ENCODE assay signal across 1 cellular context in the genomic region with DNA sequence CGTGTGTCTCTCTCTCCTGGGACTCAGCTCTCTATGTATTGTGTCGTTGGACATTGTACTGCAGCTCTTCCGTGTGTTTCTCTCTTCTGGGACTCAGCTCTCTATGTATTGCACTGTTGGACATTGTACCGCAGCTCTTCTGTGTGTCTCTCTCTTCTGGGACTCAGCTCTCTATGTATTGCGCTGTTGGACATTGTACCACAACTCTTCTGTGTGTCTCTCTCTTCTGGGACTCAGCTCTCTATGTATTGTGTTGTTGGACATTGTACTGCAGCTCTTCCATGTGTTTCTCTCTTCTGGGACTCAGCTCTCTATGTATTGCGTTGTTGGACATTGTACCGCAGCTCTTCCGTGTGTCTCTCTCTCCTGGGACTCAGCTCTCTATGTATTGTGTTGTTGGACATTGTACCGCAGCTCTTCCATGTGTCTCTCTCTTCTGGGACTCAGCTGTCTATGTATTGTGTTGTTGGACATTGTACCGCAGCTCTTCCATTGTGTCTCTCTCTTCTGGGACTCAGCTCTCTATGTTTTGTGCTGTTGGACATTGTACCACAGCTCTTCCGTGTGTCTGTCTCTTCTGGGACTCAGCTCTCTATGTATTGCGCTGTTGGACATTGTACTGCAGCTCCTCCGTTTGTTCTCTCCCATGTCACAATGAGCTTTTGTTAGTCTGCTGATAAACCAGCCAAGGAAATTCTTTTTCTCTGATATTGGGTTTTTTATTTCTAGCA.
TF ChIP-seq lines count a peak whose summit lies in the region.

No MANE protein-coding gene starts in this region.

TF ChIP-seq in HepG2, 621 proteins besides CTCF, POLR2A, EP300 and RAD21 (continued from another document and continues in another):
- TF ChIP-seq, protein P1, sequence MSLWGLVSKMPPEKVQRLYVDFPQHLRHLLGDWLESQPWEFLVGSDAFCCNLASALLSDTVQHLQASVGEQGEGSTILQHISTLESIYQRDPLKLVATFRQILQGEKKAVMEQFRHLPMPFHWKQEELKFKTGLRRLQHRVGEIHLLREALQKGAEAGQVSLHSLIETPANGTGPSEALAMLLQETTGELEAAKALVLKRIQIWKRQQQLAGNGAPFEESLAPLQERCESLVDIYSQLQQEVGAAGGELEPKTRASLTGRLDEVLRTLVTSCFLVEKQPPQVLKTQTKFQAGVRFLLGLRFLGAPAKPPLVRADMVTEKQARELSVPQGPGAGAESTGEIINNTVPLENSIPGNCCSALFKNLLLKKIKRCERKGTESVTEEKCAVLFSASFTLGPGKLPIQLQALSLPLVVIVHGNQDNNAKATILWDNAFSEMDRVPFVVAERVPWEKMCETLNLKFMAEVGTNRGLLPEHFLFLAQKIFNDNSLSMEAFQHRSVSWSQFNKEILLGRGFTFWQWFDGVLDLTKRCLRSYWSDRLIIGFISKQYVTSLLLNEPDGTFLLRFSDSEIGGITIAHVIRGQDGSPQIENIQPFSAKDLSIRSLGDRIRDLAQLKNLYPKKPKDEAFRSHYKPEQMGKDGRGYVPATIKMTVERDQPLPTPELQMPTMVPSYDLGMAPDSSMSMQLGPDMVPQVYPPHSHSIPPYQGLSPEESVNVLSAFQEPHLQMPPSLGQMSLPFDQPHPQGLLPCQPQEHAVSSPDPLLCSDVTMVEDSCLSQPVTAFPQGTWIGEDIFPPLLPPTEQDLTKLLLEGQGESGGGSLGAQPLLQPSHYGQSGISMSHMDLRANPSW (CRISPR knock-in tag; IDR thresholded peaks at IDR 0.05; ENCODE audit: borderline replicate concordance) = no peak
- TF ChIP-seq ZNF367 (CRISPR knock-in tag; IDR thresholded peaks at IDR 0.05; ENCODE audit: borderline replicate concordance) (no peak), ZKSCAN5 (CRISPR knock-in tag; IDR thresholded peaks at IDR 0.05) (0 out of 2 replicates have a peak, but pooled peaks have one; percentile 55), ZMYM3 (CRISPR knock-in tag; IDR thresholded peaks at IDR 0.05) (peak; percentile 66; the same call in 1 of the 2 replicates), CREB1 (IDR thresholded peaks at IDR 0.05) (peak; percentile 19; the same call in 1 of the 2 replicates), CREB1 (CRISPR knock-in tag; IDR thresholded peaks at IDR 0.05) (peak; percentile 75; the same call in 1 of the 2 replicates), REPIN1 (CRISPR knock-in tag; IDR thresholded peaks at IDR 0.05; ENCODE audit: borderline replicate concordance, low read depth) (peak; percentile 60; the same call in 1 of the 2 replicates), SP1 (IDR thresholded peaks at IDR 0.05) (no peak), SP1 (CRISPR knock-in tag; IDR thresholded peaks at IDR 0.05) (0 out of 2 replicates have a peak, but pooled peaks have one; percentile 8), MAZ (IDR thresholded peaks at IDR 0.05; ENCODE audit: borderline replicate concordance, low read depth, low read length) (no peak), MAZ (CRISPR knock-in tag; IDR thresholded peaks at IDR 0.05; ENCODE audit: low read depth) (no peak; the same call in 1 of the 2 replicates), PTBP1 (IDR thresholded peaks at IDR 0.05; ENCODE audit: low read depth, low read length, poor library complexity, severe bottlenecking) (no peak), ZNF432 (CRISPR knock-in tag; IDR thresholded peaks at IDR 0.05; ENCODE audit: borderline replicate concordance) (no peak), ZNF749 (CRISPR knock-in tag; IDR thresholded peaks at IDR 0.05; ENCODE audit: borderline replicate concordance) (no peak), MAFK (conservative IDR thresholded peaks at IDR 0.05 in 1 of 2, IDR thresholded peaks at IDR 0.05 in 1 of 2; ENCODE audit: low read length in 2 of 2) (no peak), ZNF557 (CRISPR knock-in tag; IDR thresholded peaks at IDR 0.05) (no peak), RBFOX2 (IDR thresholded peaks at IDR 0.05; ENCODE audit: low read depth, low read length) (no peak), SPEN (CRISPR knock-in tag; IDR thresholded peaks at IDR 0.05; ENCODE audit: low read depth) (peak; percentile 39; the same call in 1 of the 2 replicates), SUZ12 (IDR thresholded peaks at IDR 0.05; ENCODE audit: low read depth, low read length) (no peak), ZBTB7A (CRISPR knock-in tag; IDR thresholded peaks at IDR 0.05) (no peak), KLF13 (CRISPR knock-in tag; IDR thresholded peaks at IDR 0.05) (no peak), ZNF616 (CRISPR knock-in tag; IDR thresholded peaks at IDR 0.05; ENCODE audit: low read depth) (peak; percentile 41; the same call in 1 of the 2 replicates), SMYD3 (CRISPR knock-in tag; IDR thresholded peaks at IDR 0.05) (no peak), ZNF251 (CRISPR knock-in tag; IDR thresholded peaks at IDR 0.05) (no peak), THAP11 (CRISPR knock-in tag; IDR thresholded peaks at IDR 0.05) (peak; percentile 36; the same call in 1 of the 2 replicates), TARDBP (CRISPR knock-in tag; IDR thresholded peaks at IDR 0.05) (0 out of 2 replicates have a peak, but pooled peaks have one; percentile 15), ZIK1 (CRISPR knock-in tag; IDR thresholded peaks at IDR 0.05; ENCODE audit: borderline replicate concordance, low read depth) (no peak), CREM (IDR thresholded peaks at IDR 0.05) (peak; percentile 61; the same call in 1 of the 2 replicates), CREM (CRISPR knock-in tag; IDR thresholded peaks at IDR 0.05) (no peak), SIN3B (IDR thresholded peaks at IDR 0.05; ENCODE audit: low read length) (no peak), RFX1 (IDR thresholded peaks at IDR 0.05) (no peak), HNRNPK (IDR thresholded peaks at IDR 0.05; ENCODE audit: low read depth, low read length, poor library complexity, severe bottlenecking) (no peak), SMAD1 (CRISPR knock-in tag; IDR thresholded peaks at IDR 0.05; ENCODE audit: borderline replicate concordance, low read depth) (no peak), ZNF496 (CRISPR knock-in tag; IDR thresholded peaks at IDR 0.05; ENCODE audit: insufficient replicate concordance) (no peak), AGO1 (IDR thresholded peaks at IDR 0.05; ENCODE audit: low read depth, low read length, poor library complexity, severe bottlenecking) (no peak), TCF7L2 (IDR thresholded peaks at IDR 0.05; ENCODE audit: low read depth, low read length) (no peak), HDAC6 (IDR thresholded peaks at IDR 0.05; ENCODE audit: low read depth, low read length) (no peak), PAF1 (CRISPR knock-in tag; IDR thresholded peaks at IDR 0.05) (no peak), ZBTB3 (CRISPR knock-in tag; IDR thresholded peaks at IDR 0.05; ENCODE audit: borderline replicate concordance, low read depth) (no peak), ZFP82 (CRISPR knock-in tag; IDR thresholded peaks at IDR 0.05; ENCODE audit: borderline replicate concordance) (no peak), ZNF678 (CRISPR knock-in tag; IDR thresholded peaks at IDR 0.05) (no peak), JDP2 (CRISPR knock-in tag; IDR thresholded peaks at IDR 0.05; ENCODE audit: borderline replicate concordance) (no peak), CBX2 (IDR thresholded peaks at IDR 0.05; ENCODE audit: low read depth, low read length) (no peak), CBX2 (CRISPR knock-in tag; IDR thresholded peaks at IDR 0.05; ENCODE audit: low read depth) (no peak)
- TF ChIP-seq, protein P2, sequence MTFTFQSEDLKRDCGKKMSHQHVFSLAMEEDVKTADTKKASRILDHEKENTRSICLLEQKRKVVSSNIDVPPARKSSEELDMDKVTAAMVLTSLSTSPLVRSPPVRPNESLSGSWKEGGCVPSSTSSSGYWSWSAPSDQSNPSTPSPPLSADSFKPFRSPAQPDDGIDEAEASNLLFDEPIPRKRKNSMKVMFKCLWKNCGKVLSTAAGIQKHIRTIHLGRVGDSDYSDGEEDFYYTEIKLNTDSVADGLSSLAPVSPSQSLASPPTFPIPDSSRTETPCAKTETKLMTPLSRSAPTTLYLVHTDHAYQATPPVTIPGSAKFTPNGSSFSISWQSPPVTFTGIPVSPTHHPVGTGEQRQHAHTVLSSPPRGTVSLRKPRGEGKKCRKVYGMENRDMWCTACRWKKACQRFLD (CRISPR knock-in tag; IDR thresholded peaks at IDR 0.05; ENCODE audit: borderline replicate concordance) = no peak
- TF ChIP-seq, protein P3, sequence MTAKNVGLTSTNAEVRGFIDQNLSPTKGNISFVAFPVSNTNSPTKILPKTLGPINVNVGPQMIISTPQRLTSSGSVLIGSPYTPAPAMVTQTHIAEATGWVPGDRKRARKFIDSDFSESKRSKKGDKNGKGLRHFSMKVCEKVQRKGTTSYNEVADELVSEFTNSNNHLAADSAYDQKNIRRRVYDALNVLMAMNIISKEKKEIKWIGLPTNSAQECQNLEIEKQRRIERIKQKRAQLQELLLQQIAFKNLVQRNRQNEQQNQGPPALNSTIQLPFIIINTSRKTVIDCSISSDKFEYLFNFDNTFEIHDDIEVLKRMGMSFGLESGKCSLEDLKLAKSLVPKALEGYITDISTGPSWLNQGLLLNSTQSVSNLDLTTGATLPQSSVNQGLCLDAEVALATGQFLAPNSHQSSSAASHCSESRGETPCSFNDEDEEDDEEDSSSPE (CRISPR knock-in tag; IDR thresholded peaks at IDR 0.05) = no peak
- TF ChIP-seq, protein P4, sequence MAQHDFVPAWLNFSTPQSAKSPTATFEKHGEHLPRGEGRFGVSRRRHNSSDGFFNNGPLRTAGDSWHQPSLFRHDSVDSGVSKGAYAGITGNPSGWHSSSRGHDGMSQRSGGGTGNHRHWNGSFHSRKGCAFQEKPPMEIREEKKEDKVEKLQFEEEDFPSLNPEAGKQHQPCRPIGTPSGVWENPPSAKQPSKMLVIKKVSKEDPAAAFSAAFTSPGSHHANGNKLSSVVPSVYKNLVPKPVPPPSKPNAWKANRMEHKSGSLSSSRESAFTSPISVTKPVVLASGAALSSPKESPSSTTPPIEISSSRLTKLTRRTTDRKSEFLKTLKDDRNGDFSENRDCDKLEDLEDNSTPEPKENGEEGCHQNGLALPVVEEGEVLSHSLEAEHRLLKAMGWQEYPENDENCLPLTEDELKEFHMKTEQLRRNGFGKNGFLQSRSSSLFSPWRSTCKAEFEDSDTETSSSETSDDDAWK (CRISPR knock-in tag; IDR thresholded peaks at IDR 0.05) = no peak
- TF ChIP-seq, protein P5, sequence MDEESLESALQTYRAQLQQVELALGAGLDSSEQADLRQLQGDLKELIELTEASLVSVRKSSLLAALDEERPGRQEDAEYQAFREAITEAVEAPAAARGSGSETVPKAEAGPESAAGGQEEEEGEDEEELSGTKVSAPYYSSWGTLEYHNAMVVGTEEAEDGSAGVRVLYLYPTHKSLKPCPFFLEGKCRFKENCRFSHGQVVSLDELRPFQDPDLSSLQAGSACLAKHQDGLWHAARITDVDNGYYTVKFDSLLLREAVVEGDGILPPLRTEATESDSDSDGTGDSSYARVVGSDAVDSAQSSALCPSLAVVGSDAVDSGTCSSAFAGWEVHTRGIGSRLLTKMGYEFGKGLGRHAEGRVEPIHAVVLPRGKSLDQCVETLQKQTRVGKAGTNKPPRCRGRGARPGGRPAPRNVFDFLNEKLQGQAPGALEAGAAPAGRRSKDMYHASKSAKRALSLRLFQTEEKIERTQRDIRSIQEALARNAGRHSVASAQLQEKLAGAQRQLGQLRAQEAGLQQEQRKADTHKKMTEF (CRISPR knock-in tag; IDR thresholded peaks at IDR 0.05) = peak; percentile 71
- TF ChIP-seq, protein P6, sequence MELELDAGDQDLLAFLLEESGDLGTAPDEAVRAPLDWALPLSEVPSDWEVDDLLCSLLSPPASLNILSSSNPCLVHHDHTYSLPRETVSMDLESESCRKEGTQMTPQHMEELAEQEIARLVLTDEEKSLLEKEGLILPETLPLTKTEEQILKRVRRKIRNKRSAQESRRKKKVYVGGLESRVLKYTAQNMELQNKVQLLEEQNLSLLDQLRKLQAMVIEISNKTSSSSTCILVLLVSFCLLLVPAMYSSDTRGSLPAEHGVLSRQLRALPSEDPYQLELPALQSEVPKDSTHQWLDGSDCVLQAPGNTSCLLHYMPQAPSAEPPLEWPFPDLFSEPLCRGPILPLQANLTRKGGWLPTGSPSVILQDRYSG (CRISPR knock-in tag; IDR thresholded peaks at IDR 0.05) = no peak
- TF ChIP-seq, protein P7, sequence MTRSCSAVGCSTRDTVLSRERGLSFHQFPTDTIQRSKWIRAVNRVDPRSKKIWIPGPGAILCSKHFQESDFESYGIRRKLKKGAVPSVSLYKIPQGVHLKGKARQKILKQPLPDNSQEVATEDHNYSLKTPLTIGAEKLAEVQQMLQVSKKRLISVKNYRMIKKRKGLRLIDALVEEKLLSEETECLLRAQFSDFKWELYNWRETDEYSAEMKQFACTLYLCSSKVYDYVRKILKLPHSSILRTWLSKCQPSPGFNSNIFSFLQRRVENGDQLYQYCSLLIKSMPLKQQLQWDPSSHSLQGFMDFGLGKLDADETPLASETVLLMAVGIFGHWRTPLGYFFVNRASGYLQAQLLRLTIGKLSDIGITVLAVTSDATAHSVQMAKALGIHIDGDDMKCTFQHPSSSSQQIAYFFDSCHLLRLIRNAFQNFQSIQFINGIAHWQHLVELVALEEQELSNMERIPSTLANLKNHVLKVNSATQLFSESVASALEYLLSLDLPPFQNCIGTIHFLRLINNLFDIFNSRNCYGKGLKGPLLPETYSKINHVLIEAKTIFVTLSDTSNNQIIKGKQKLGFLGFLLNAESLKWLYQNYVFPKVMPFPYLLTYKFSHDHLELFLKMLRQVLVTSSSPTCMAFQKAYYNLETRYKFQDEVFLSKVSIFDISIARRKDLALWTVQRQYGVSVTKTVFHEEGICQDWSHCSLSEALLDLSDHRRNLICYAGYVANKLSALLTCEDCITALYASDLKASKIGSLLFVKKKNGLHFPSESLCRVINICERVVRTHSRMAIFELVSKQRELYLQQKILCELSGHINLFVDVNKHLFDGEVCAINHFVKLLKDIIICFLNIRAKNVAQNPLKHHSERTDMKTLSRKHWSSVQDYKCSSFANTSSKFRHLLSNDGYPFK (CRISPR knock-in tag; IDR thresholded peaks at IDR 0.05; ENCODE audit: borderline replicate concordance) = no peak
- TF ChIP-seq, protein P8, sequence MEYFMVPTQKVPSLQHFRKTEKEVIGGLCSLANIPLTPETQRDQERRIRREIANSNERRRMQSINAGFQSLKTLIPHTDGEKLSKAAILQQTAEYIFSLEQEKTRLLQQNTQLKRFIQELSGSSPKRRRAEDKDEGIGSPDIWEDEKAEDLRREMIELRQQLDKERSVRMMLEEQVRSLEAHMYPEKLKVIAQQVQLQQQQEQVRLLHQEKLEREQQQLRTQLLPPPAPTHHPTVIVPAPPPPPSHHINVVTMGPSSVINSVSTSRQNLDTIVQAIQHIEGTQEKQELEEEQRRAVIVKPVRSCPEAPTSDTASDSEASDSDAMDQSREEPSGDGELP (IDR thresholded peaks at IDR 0.05; ENCODE audit: borderline replicate concordance, low read depth) = peak; percentile 82; the same call in 1 of the 2 replicates
- TF ChIP-seq, protein P9, sequence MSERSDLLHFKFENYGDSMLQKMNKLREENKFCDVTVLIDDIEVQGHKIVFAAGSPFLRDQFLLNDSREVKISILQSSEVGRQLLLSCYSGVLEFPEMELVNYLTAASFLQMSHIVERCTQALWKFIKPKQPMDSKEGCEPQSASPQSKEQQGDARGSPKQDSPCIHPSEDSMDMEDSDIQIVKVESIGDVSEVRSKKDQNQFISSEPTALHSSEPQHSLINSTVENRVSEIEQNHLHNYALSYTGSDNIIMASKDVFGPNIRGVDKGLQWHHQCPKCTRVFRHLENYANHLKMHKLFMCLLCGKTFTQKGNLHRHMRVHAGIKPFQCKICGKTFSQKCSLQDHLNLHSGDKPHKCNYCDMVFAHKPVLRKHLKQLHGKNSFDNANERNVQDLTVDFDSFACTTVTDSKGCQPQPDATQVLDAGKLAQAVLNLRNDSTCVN (CRISPR knock-in tag; IDR thresholded peaks at IDR 0.05; ENCODE audit: borderline replicate concordance) = no peak
- TF ChIP-seq, protein P10, sequence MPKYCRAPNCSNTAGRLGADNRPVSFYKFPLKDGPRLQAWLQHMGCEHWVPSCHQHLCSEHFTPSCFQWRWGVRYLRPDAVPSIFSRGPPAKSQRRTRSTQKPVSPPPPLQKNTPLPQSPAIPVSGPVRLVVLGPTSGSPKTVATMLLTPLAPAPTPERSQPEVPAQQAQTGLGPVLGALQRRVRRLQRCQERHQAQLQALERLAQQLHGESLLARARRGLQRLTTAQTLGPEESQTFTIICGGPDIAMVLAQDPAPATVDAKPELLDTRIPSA (CRISPR knock-in tag; IDR thresholded peaks at IDR 0.05; ENCODE audit: borderline replicate concordance) = no peak
